ENCODE assay signal across 12 cellular contexts in the genomic region with DNA sequence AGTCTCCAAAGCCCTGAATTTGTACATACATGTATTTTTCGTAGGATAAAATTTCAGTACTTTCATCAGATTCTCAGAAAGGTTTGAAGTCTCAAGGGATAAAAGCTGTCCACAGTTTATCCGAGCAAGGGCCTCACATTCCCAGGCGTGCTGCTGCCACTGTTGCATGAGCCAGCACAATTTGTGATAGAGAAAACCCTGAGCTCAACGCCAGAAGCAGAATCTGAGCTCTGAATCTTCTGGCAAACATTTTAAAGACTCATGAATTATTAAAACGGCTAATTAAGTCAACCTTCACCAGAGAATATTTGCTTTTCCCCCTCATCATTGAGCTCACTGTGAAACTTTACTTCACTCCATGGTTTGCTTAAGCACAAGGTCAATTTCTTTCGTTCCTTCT. TPM values are rescaled to one million over a fixed set of nuclear protein-coding genes. Genes with fewer than 3 reads are reported as not detected.
DNase-seq lines count a peak whose midpoint lies in the region; ATAC-seq, FAIRE-seq and TF ChIP-seq lines count a peak whose summit lies in the region.
"Had no signal": no experiment of that assay in that cellular context is flagged by ENCODE, and none has a peak within 500 bp of the region (broad histone marks: within the 10 kb centered on the region; RNA-seq: fewer than 3 reads in every experiment).

No MANE protein-coding gene starts in this region.

- H2AFZ ChIP-seq in PC-3 (ENCODE audit: low read length) (no peak overlapping the region), osteoblast (ENCODE audit: low read length) (no peak overlapping the region)

- H3F3A ChIP-seq in PC-3 (ENCODE audit: low read length, unreplicated experiment): peaks cover 21% of the 10 kb centered on the region

- H3K9me3 ChIP-seq in PC-3 (ENCODE audit: low read length): no peaks in the 10 kb centered on the region
- H3K9me3 ChIP-seq in osteoblast (ENCODE audit: low read depth, low read length): no peaks in the 10 kb centered on the region
- H3K9me3 ChIP-seq: prostate gland, upper lobe of right lung had no signal

- BruUV-seq in PC-3 (replicated peaks; lab: Mats Ljungman, UMichigan): TSS peak; percentile 64

- ATAC-seq in PC-3 (no peak), GM19463 (IDR thresholded peaks at IDR 0.05; ENCODE audit: unreplicated experiment) (no peak)

- no peaks in the 10 kb centered on the region for H3K9me2 ChIP-seq in PC-3 (replicated peaks; ENCODE audit: low read length)

- H4K20me1 ChIP-seq in PC-3 (ENCODE audit: low read length): no peaks in the 10 kb centered on the region
- H4K20me1 ChIP-seq in osteoblast (ENCODE audit: insufficient read depth, low read length): no peaks in the 10 kb centered on the region

- H3K4me1 ChIP-seq in PC-3 (ENCODE audit: insufficient read depth, low read length): peaks cover 90% of the 10 kb centered on the region
- H3K4me1 ChIP-seq in osteoblast (ENCODE audit: insufficient read depth, low read length): peaks cover 65% of the 10 kb centered on the region

- POLR2A ChIA-PET in PC-3 (lab: Charles Lee; ENCODE audit: unreplicated experiment): no interaction called here

- H3K9ac ChIP-seq in PC-3 (ENCODE audit: low read length): no peak overlapping the region

- H3K4me3 ChIP-seq in PC-3 (ENCODE audit: low read length) (peak overlapping the region; percentile 12; the same call in 1 of the 2 replicates), osteoblast (ENCODE audit: insufficient read depth, low read length) (no peak overlapping the region)
- H3K4me3 ChIP-seq: prostate gland, upper lobe of right lung had no signal

- FAIRE-seq in GM19239 (lab: Jason Lieb, UNC): no peak

- H3K27ac ChIP-seq in PC-3 (ENCODE audit: low read length) (peak overlapping the region; percentile 83), osteoblast (ENCODE audit: low read depth, low read length) (peak overlapping the region; percentile 96)
- H3K27ac ChIP-seq: prostate gland, upper lobe of right lung had no signal

- H3K4me2 ChIP-seq in PC-3 (ENCODE audit: low read length): peak overlapping the region; percentile 80
- H3K4me2 ChIP-seq in osteoblast (ENCODE audit: insufficient read depth, low read length): no peak overlapping the region

- CTCF ChIA-PET in PC-3 (lab: Charles Lee): no interaction called here

- H3K27me3 ChIP-seq in PC-3 (ENCODE audit: low read length): no peaks in the 10 kb centered on the region
- no peaks in the 10 kb centered on the region for H3K27me3 ChIP-seq in osteoblast (ENCODE audit: insufficient read depth, low read length)
- H3K27me3 ChIP-seq: upper lobe of right lung had no signal

- intact Hi-C loops in PC-3 (cut with micrococcal nuclease): no loop called here

- H3K36me3 ChIP-seq in PC-3 (ENCODE audit: low read depth, low read length) (no peaks in the 10 kb centered on the region), osteoblast (ENCODE audit: insufficient read depth, low read length) (no peaks in the 10 kb centered on the region)
- H3K36me3 ChIP-seq: prostate gland, upper lobe of right lung had no signal

- TF ChIP-seq CTCF in PC-3 (conservative IDR thresholded peaks at IDR 0.05; ENCODE audit: low read depth, low read length): no peak
- TF ChIP-seq CTCF in osteoblast (IDR thresholded peaks at IDR 0.05; ENCODE audit: extremely low read depth, low read depth, low read length): no peak

- DNase-seq in DMS79 treated with DMSO at 0.1 percent for 48 hours (lab: John Stamatoyannopoulos, UW) (peak; percentile 67), PC-3 (no peak), fibroblast of gingiva (ENCODE audit: low read depth) (peak; percentile 31), osteoblast (ENCODE audit: insufficient read length, low spot score, missing footprints) (no peak), SHP77 (lab: John Stamatoyannopoulos, UW) (no peak), GM19239 (ENCODE audit: insufficient read length, low spot score) (no peak), NCI-H2029 treated with DMSO at 0.1 percent for 48 hours (lab: John Stamatoyannopoulos, UW) (no peak)
- DNase-seq: CD4-positive, alpha-beta T cell; upper lobe of right lung had no signal

- H3K79me2 ChIP-seq in PC-3 (ENCODE audit: low read length): peaks cover 11% of the 10 kb centered on the region; the same call in 1 of the 2 replicates
- no peaks in the 10 kb centered on the region for H3K79me2 ChIP-seq in osteoblast (ENCODE audit: insufficient read depth, low read length)

RNA-seq across cellular contexts. Expression of a gene that starts 17.3 kb away (rescaled TPM):
- total RNA-seq in PC-3 (2014; rRNA removed) (382 and 393 TPM in 2 replicates), osteoblast (548 and 592 TPM in 2 replicates)

RNA-seq across cellular contexts. Expression of a gene that starts 38.5 kb away (rescaled TPM):
- total RNA-seq in PC-3 (2014; rRNA removed) (2.4 TPM in 1 of 2 replicates, not detected in the other), osteoblast (0.59 and 0.72 TPM in 2 replicates)
- total RNA-seq: CD4-positive, alpha-beta T cell; kidney epithelial cell; upper lobe of right lung had no signal

Comparison
In these comparisons a context has a peak if more than half of its experiments do, and no peak if none do; other contexts are left out.
1. DNase-seq: peak in DMS79 treated with DMSO at 0.1 percent for 48 hours (single experiment) and fibroblast of gingiva (single experiment); none in PC-3 (single experiment), osteoblast (single experiment), SHP77 (0 of 2), GM19239 (single experiment) and NCI-H2029 treated with DMSO at 0.1 percent for 48 hours (single experiment).